Comparison of ENCODE assay signal across 1 cellular context in genomic region chr18:51437280-51438271, GRCh38.
TF ChIP-seq lines count a peak whose summit lies in the region.

No MANE protein-coding gene starts in this region.

TF ChIP-seq in HepG2, 621 proteins besides CTCF, POLR2A, EP300 and RAD21 (continued from another document):
- TF ChIP-seq, protein P1, sequence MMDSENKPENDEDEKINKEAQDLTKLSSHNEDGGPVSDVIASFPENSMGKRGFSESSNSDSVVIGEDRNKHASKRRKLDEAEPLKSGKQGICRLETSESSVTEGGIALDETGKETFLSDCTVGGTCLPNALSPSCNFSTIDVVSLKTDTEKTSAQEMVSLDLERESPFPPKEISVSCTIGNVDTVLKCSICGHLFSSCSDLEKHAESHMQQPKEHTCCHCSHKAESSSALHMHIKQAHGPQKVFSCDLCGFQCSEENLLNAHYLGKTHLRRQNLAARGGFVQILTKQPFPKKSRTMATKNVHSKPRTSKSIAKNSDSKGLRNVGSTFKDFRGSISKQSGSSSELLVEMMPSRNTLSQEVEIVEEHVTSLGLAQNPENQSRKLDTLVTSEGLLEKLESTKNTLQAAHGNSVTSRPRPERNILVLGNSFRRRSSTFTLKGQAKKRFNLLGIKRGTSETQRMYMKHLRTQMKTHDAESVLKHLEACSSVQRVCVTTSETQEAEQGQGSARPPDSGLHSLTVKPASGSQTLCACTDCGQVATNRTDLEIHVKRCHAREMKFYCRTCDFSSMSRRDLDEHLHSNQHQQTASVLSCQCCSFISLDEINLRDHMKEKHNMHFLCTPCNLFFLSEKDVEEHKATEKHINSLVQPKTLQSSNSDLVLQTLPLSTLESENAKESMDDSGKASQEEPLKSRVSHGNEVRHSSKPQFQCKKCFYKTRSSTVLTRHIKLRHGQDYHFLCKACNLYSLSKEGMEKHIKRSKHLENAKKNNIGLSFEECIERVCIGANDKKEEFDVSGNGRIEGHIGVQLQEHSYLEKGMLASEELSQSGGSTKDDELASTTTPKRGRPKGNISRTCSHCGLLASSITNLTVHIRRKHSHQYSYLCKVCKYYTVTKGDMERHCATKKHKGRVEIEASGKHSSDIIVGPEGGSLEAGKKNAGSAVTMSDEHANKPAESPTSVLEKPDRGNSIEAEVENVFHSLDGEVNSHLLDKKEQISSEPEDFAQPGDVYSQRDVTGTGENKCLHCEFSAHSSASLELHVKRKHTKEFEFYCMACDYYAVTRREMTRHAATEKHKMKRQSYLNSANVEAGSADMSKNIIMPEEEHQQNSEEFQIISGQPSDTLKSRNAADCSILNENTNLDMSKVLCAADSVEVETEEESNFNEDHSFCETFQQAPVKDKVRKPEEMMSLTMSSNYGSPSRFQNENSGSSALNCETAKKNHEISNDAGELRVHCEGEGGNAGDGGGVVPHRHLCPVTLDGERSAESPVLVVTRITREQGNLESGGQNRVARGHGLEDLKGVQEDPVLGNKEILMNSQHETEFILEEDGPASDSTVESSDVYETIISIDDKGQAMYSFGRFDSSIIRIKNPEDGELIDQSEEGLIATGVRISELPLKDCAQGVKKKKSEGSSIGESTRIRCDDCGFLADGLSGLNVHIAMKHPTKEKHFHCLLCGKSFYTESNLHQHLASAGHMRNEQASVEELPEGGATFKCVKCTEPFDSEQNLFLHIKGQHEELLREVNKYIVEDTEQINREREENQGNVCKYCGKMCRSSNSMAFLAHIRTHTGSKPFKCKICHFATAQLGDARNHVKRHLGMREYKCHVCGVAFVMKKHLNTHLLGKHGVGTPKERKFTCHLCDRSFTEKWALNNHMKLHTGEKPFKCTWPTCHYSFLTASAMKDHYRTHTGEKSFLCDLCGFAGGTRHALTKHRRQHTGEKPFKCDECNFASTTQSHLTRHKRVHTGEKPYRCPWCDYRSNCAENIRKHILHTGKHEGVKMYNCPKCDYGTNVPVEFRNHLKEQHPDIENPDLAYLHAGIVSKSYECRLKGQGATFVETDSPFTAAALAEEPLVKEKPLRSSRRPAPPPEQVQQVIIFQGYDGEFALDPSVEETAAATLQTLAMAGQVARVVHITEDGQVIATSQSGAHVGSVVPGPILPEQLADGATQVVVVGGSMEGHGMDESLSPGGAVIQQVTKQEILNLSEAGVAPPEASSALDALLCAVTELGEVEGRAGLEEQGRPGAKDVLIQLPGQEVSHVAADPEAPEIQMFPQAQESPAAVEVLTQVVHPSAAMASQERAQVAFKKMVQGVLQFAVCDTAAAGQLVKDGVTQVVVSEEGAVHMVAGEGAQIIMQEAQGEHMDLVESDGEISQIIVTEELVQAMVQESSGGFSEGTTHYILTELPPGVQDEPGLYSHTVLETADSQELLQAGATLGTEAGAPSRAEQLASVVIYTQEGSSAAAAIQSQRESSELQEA (CRISPR knock-in tag; IDR thresholded peaks at IDR 0.05; ENCODE audit: not compliant biosample characterization): no peak
- TF ChIP-seq, protein P2, sequence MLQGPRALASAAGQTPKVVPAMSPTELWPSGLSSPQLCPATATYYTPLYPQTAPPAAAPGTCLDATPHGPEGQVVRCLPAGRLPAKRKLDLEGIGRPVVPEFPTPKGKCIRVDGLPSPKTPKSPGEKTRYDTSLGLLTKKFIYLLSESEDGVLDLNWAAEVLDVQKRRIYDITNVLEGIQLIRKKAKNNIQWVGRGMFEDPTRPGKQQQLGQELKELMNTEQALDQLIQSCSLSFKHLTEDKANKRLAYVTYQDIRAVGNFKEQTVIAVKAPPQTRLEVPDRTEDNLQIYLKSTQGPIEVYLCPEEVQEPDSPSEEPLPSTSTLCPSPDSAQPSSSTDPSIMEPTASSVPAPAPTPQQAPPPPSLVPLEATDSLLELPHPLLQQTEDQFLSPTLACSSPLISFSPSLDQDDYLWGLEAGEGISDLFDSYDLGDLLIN (CRISPR knock-in tag; IDR thresholded peaks at IDR 0.05; ENCODE audit: borderline replicate concordance): no peak
TF ChIP-seq in HepG2: peak in this region for 0.
